Comparison of ENCODE assay signal across 10 cellular contexts in the genomic region with DNA sequence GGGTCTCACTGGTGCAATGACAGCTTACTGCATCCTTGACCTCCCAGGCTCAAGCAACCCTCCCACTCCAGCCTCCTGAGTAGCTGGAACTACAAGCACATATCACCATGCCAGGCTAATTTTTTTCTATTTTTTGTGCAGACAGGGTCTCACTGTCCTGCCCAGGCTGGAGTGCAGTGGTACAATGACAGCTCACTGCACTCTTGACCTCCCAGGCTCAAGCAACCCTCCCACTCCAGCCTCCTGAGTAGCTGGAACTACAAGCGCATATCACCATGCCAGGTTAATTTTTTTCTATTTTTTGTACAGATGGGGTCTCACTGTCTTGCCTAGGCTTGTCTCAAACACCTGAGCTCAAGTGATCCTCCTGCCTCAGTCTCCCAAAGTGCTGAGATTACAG.
"Had no signal": no experiment of that assay in that cellular context is flagged by ENCODE, and none has a peak within 500 bp of the region (broad histone marks: within the 10 kb centered on the region; RNA-seq: fewer than 3 reads in every experiment).

No MANE protein-coding gene starts in this region.

- H3K9ac ChIP-seq: GM23248 had no signal

- H3K9me3 ChIP-seq: HAP-1 had no signal

- H3K4me3 ChIP-seq: GM23248, HAP-1 had no signal

- H3K27ac Mint-ChIP-seq: HFFc6 had no signal

- H2AFZ ChIP-seq: GM23248 had no signal

- H3K9me3 Mint-ChIP-seq: HFFc6 had no signal

- FAIRE-seq: H1, H54 had no signal

- H3K4me3 Mint-ChIP-seq: H9, HFFc6 had no signal

- H3K36me3 ChIP-seq: HAP-1 had no signal

- DNase-seq: GM23248, GOT3, H7, H9, HCEC 1CT, HFFc6 had no signal

- ATAC-seq: HCT116 had no signal

- H3K27ac ChIP-seq: GM23248 had no signal
